In genomic region chr3:112512320-112512719, GRCh38 we compare ENCODE assay signal across 20 cellular contexts. TPM values are rescaled to one million over a fixed set of nuclear protein-coding genes. Genes with fewer than 3 reads are reported as not detected.
DNase-seq lines count a peak whose midpoint lies in the region; ATAC-seq and TF ChIP-seq lines count a peak whose summit lies in the region.
"Had no signal": no experiment of that assay in that cellular context is flagged by ENCODE, and none has a peak within 500 bp of the region (broad histone marks: within the 10 kb centered on the region; RNA-seq: fewer than 3 reads in every experiment).

No MANE protein-coding gene starts in this region.

- no peak overlapping the region for H3K4me3 ChIP-seq in breast epithelium
- H3K4me3 ChIP-seq in fibroblast of mammary gland (ENCODE audit: control insufficient read depth, low read depth, low read length), result no peak overlapping the region

- H3K27me3 Mint-ChIP-seq in MCF 10A (ENCODE audit: insufficient read depth, unreplicated experiment), result no peaks in the 10 kb centered on the region

- no peaks in the 10 kb centered on the region for H3K9me3 ChIP-seq in breast epithelium

- DNase-seq in MCF 10A (ENCODE audit: unreplicated experiment) (peak; percentile 5), breast epithelium (ENCODE audit: low spot score in 2 of 2) (no peak), NCI-H226 (peak; percentile 9), fibroblast of mammary gland (ENCODE audit: low read depth) (peak; percentile 2), posterior vena cava (ENCODE audit: low spot score) (no peak)
- DNase-seq: ACHN, AML-193, DMS79 treated with DMSO at 0.1 percent for 48 hours, GDM1, H7, MM.1S, NCI-H1105, NCI-H1694, NCI-H2107, NCI-H774, SHP77 treated with DMSO at 0.1 percent for 48 hours had no signal

- H3K4me3 Mint-ChIP-seq in MCF 10A (ENCODE audit: unreplicated experiment), result no peak overlapping the region

- TF ChIP-seq CTCF in MCF 10A (IDR thresholded peaks at IDR 0.05; ENCODE audit: unreplicated experiment), result no peak
- no peak for TF ChIP-seq CTCF in breast epithelium (IDR thresholded peaks at IDR 0.05)
- no peak for TF ChIP-seq CTCF in fibroblast of mammary gland (conservative IDR thresholded peaks at IDR 0.05; ENCODE audit: control insufficient read depth, insufficient read depth, low read depth, low read length)

- ATAC-seq in GM19467 (IDR thresholded peaks at IDR 0.05; ENCODE audit: unreplicated experiment) (no peak), GM18520 (IDR thresholded peaks at IDR 0.05; ENCODE audit: unreplicated experiment) (no peak)

- H3K4me1 ChIP-seq in breast epithelium, result no peaks in the 10 kb centered on the region

- BruUV-seq in MCF 10A (replicated peaks; lab: Mats Ljungman, UMichigan), result no TSS peak

- H3K36me3 ChIP-seq in breast epithelium, result no peaks in the 10 kb centered on the region

- no peaks in the 10 kb centered on the region for H3K9me3 Mint-ChIP-seq in MCF 10A (ENCODE audit: unreplicated experiment)

- H3K27me3 ChIP-seq in breast epithelium, result no peaks in the 10 kb centered on the region

- H3K36me3 Mint-ChIP-seq in MCF 10A (ENCODE audit: insufficient read depth, unreplicated experiment), result no peaks in the 10 kb centered on the region

- intact Hi-C loops in MCF 10A (cut with micrococcal nuclease), result no loop called here
- intact Hi-C loops in breast epithelium (cut with DNase I; ENCODE audit: low total_unique reads), result no loop called here
- intact Hi-C loops in posterior vena cava (cut with DNase I), result no loop called here

- H3K27ac Mint-ChIP-seq in MCF 10A (ENCODE audit: low read depth, unreplicated experiment), result no peak overlapping the region

- no peak for TF ChIP-seq POLR2A in breast epithelium (IDR thresholded peaks at IDR 0.05)

- CTCF ChIA-PET in MCF 10A (lab: Yijun Ruan, JAX), result interaction anchor here (1.1 kb wide), 1 partner anchor 193 kb away, joined by 3 read pairs; no protein-coding TSS in a partner anchor

- no peak overlapping the region for H3K27ac ChIP-seq in breast epithelium
- H3K27ac ChIP-seq: KMS-11 had no signal

- H3K4me1 Mint-ChIP-seq in MCF 10A (ENCODE audit: insufficient read depth, unreplicated experiment), result no peaks in the 10 kb centered on the region

- POLR2A ChIA-PET in MCF 10A (lab: Yijun Ruan, JAX), result interaction anchor here (0.6 kb wide), 1 partner anchor 377 kb away, joined by 4 read pairs; no protein-coding TSS in a partner anchor

RNA-seq across cellular contexts. Expression of gene BTLA, which starts 13.0 kb away (rescaled TPM):
- total RNA-seq in MCF 10A (2022), result not detected in 2 replicates
- 1 to 10 TPM in 1 of 3 donors, under 1 TPM in 2; 0.80 to 1.5 (median 0.98) TPM for total RNA-seq in breast epithelium
- under 1 TPM; 0.14 to 0.38 TPM for total RNA-seq in posterior vena cava
- total RNA-seq: H7, NCI-H460 had no signal

RNA-seq across cellular contexts. Expression of gene ATG3, which starts 49.4 kb away (rescaled TPM):
- total RNA-seq in MCF 10A (2022), result 87.8 and 97.2 TPM in 2 replicates
- 10 to 100 TPM; 62.6 to 97.9 (median 68.2) TPM for total RNA-seq in breast epithelium
- 10 to 100 TPM; 49.1 to 54.3 TPM for total RNA-seq in posterior vena cava

RNA-seq across cellular contexts. Expression of gene SLC35A5, which starts 49.5 kb away (rescaled TPM):
- total RNA-seq in MCF 10A (2022) (23.3 and 26.7 TPM in 2 replicates), breast epithelium (10 to 100 TPM; 32.1 to 37.6 (median 37.0) TPM), posterior vena cava (10 to 100 TPM; 28.3 to 32.0 TPM)

Comparison
In these comparisons a context has a peak if more than half of its experiments do, and no peak if none do; other contexts are left out.
1. DNase-seq: peak in MCF 10A (single experiment), NCI-H226 (single experiment) and fibroblast of mammary gland (single experiment); none in breast epithelium (0 of 2) and posterior vena cava (single experiment).